1 cellular context compared by ENCODE assay signal in genomic region chr4:78059524-78059889, GRCh38.
TF ChIP-seq lines count a peak whose summit lies in the region.

No MANE protein-coding gene starts in this region.

TF ChIP-seq in HEK293, 187 proteins besides CTCF, POLR2A, EP300 and RAD21 (continued from another document):
- TF ChIP-seq PRDM10 (tag by site-specific recombination; IDR thresholded peaks at IDR 0.05) (0 out of 2 replicates have a peak, but pooled peaks have one; percentile 31), PRDM6 (tag by site-specific recombination; IDR thresholded peaks at IDR 0.05) (peak; percentile 84), ZNF362 (tag by site-specific recombination; IDR thresholded peaks at IDR 0.05) (no peak), ZNF391 (tag by site-specific recombination; IDR thresholded peaks at IDR 0.05; ENCODE audit: borderline replicate concordance, low read depth) (no peak), ZNF596 (tag by site-specific recombination; IDR thresholded peaks at IDR 0.05) (no peak), GLIS1 (tag by site-specific recombination; IDR thresholded peaks at IDR 0.05) (peak; percentile 71), ZNF548 (tag by site-specific recombination; IDR thresholded peaks at IDR 0.05) (no peak), KLF7 (tag by site-specific recombination; IDR thresholded peaks at IDR 0.05; ENCODE audit: borderline replicate concordance) (no peak), ZBTB26 (tag by site-specific recombination; optimal IDR thresholded peaks at IDR 0.05) (no peak), ZNF704 (tag by site-specific recombination; IDR thresholded peaks at IDR 0.05) (no peak), ZNF169 (tag by site-specific recombination; IDR thresholded peaks at IDR 0.05) (no peak), PRDM1 (tag by site-specific recombination; IDR thresholded peaks at IDR 0.05) (peak; percentile 3; the same call in 1 of the 2 replicates), ZNF221 (tag by site-specific recombination; IDR thresholded peaks at IDR 0.05; ENCODE audit: borderline replicate concordance) (no peak), REST (tag by site-specific recombination; IDR thresholded peaks at IDR 0.05) (no peak), ZNF239 (tag by site-specific recombination; IDR thresholded peaks at IDR 0.05) (no peak), KLF16 (tag by site-specific recombination; IDR thresholded peaks at IDR 0.05) (no peak), ZNF335 (tag by site-specific recombination; conservative IDR thresholded peaks at IDR 0.05) (peak; percentile 9; the same call in 1 of the 2 replicates), YY2 (tag by site-specific recombination; IDR thresholded peaks at IDR 0.05) (no peak), ZNF654 (tag by site-specific recombination; IDR thresholded peaks at IDR 0.05; ENCODE audit: low read depth) (peak; percentile 34), ZIC2 (tag by site-specific recombination; IDR thresholded peaks at IDR 0.05) (peak; percentile 34; the same call in 1 of the 2 replicates), ZNF561 (tag by site-specific recombination; IDR thresholded peaks at IDR 0.05; ENCODE audit: borderline replicate concordance) (0 out of 2 replicates have a peak, but pooled peaks have one; percentile 59), AEBP2 (tag by site-specific recombination; IDR thresholded peaks at IDR 0.05; ENCODE audit: borderline replicate concordance) (no peak), ZNF223 (tag by site-specific recombination; IDR thresholded peaks at IDR 0.05) (no peak)
